9 cellular contexts compared by ENCODE assay signal in genomic region chr6:52389264-52389625, GRCh38. TPM values are rescaled to one million over a fixed set of nuclear protein-coding genes. Genes with fewer than 3 reads are reported as not detected.
A peak's percentile ranks its signal among the peaks of the same experiment; 100 is the strongest.
DNase-seq lines count a peak whose midpoint lies in the region; ATAC-seq and TF ChIP-seq lines count a peak whose summit lies in the region.
"Had no signal": no experiment of that assay in that cellular context is flagged by ENCODE, and none has a peak within 500 bp of the region (broad histone marks: within the 10 kb centered on the region; RNA-seq: fewer than 3 reads in every experiment).

No MANE protein-coding gene starts in this region.

- peaks cover 25 to 36% of the 10 kb centered on the region in 2 experiments for H3K4me1 ChIP-seq in HCT116 (ENCODE audit: control insufficient read depth in 1 of 2, insufficient read depth in 2 of 2, low read length in 2 of 2)
- peaks cover 52% of the 10 kb centered on the region for H3K4me1 ChIP-seq in OCI-LY3 (ENCODE audit: low read length)
- H3K4me1 ChIP-seq in colonic mucosa, result peaks cover 7% of the 10 kb centered on the region

- no peak overlapping the region for H3K9ac ChIP-seq in HCT116 (ENCODE audit: low read length)
- peak overlapping the region; percentile 51; the same call in 1 of the 2 replicates for H3K9ac ChIP-seq in OCI-LY3 (ENCODE audit: low read length)
- H3K9ac ChIP-seq in colonic mucosa (ENCODE audit: low read depth in 2 of 2, low read length in 2 of 2), result peak overlapping the region in 1 of 2 donors; percentile 69

- no peaks in the 10 kb centered on the region for H3K27me3 ChIP-seq in HCT116 (ENCODE audit: insufficient read depth, low read length)
- no peaks in the 10 kb centered on the region for H3K27me3 ChIP-seq in OCI-LY3 (ENCODE audit: low read depth, low read length)
- H3K27me3 ChIP-seq in colonic mucosa, result no peaks in the 10 kb centered on the region

- H3K27ac ChIP-seq in HCT116 (ENCODE audit: low read depth, low read length), result peak overlapping the region; percentile 54
- H3K27ac ChIP-seq in OCI-LY3 (ENCODE audit: low read length), result peak overlapping the region; percentile 60; the same call in 1 of the 2 replicates
- peak overlapping the region; percentile 76 for H3K27ac ChIP-seq in colonic mucosa

- H4K20me1 ChIP-seq in HCT116 (ENCODE audit: insufficient read depth) (no peaks in the 10 kb centered on the region), OCI-LY3 (ENCODE audit: insufficient read depth, low read length) (no peaks in the 10 kb centered on the region)

- H3K27me3 Mint-ChIP-seq in progenitor cell of endocrine pancreas, result no peaks in the 10 kb centered on the region

- no peak overlapping the region for H2AFZ ChIP-seq in HCT116 (ENCODE audit: low read depth, low read length, poor library complexity, severe bottlenecking)
- no peak overlapping the region for H2AFZ ChIP-seq in OCI-LY3 (ENCODE audit: low read depth, low read length)

- H3K4me1 Mint-ChIP-seq in progenitor cell of endocrine pancreas (ENCODE audit: low read depth), result peaks cover 28% of the 10 kb centered on the region

- no peak; a peak in 1 of 6 replicates for TF ChIP-seq CTCF in HCT116 (IDR thresholded peaks at IDR 0.05 in 2 of 3, conservative IDR thresholded peaks at IDR 0.05 in 1 of 3; ENCODE audit: borderline replicate concordance in 1 of 3, insufficient read depth in 1 of 3, low read depth in 2 of 3, low read length in 2 of 3)
- TF ChIP-seq CTCF in OCI-LY3 (IDR thresholded peaks at IDR 0.05; ENCODE audit: low read depth, low read length), result no peak
- TF ChIP-seq CTCF in colonic mucosa (IDR thresholded peaks at IDR 0.05), result no peak
- TF ChIP-seq CTCF in progenitor cell of endocrine pancreas (IDR thresholded peaks at IDR 0.05; ENCODE audit: unreplicated experiment), result peak; percentile 21

- H3K4me3 ChIP-seq in HCT116 (replicated peaks in 1 of 2; ENCODE audit: low read depth in 1 of 2, low read length in 2 of 2), result peak overlapping the region in 1 of 2 experiments; percentile 46; a peak in 2 of 4 replicates
- H3K4me3 ChIP-seq in OCI-LY3 (ENCODE audit: low read length), result 0 out of 2 replicates have a peak overlapping the region, but pooled peaks have one; percentile 65
- no peak overlapping the region for H3K4me3 ChIP-seq in colonic mucosa

- CTCF ChIA-PET in HCT116 (lab: Charles Lee), result interaction anchor here (1.7 kb wide), 1 partner anchor 11 kb away, joined by 9 read pairs; no protein-coding TSS in a partner anchor

- peaks cover 0 to 9% of the 10 kb centered on the region in 2 experiments; a peak in 1 of 4 replicates for H3K9me3 ChIP-seq in HCT116 (ENCODE audit: control insufficient read depth in 1 of 2, insufficient read depth in 1 of 2, low read depth in 1 of 2, low read length in 2 of 2)
- no peaks in the 10 kb centered on the region for H3K9me3 ChIP-seq in OCI-LY3 (ENCODE audit: insufficient read depth, low read length)
- no peaks in the 10 kb centered on the region for H3K9me3 ChIP-seq in colonic mucosa

- H3K9me3 Mint-ChIP-seq in progenitor cell of endocrine pancreas (ENCODE audit: low read depth), result peaks cover 12% of the 10 kb centered on the region
- H3K9me3 Mint-ChIP-seq: dendritic cell treated with granulocyte-macrophage colony-stimulating factor and Interleukin-4, amounts not matched to agents 40 ng/mL and 50 ng/mL, for 4 days had no signal

- TF ChIP-seq POLR2A in HCT116 (IDR thresholded peaks at IDR 0.05; ENCODE audit: borderline replicate concordance, extremely low read depth, insufficient read depth, insufficient read length), result no peak

- no peaks in the 10 kb centered on the region for H3K79me2 ChIP-seq in HCT116 (ENCODE audit: insufficient read depth, low read length)
- no peaks in the 10 kb centered on the region; the same call in 1 of the 2 replicates for H3K79me2 ChIP-seq in OCI-LY3 (ENCODE audit: low read length)

- POLR2A ChIA-PET in HCT116 (lab: Charles Lee), result no interaction called here

- H3K4me2 ChIP-seq in HCT116 (ENCODE audit: low read length) (peak overlapping the region; percentile 77), OCI-LY3 (ENCODE audit: low read length) (peak overlapping the region; percentile 78)

- H3K4me3 Mint-ChIP-seq in progenitor cell of endocrine pancreas (ENCODE audit: low read depth), result peak overlapping the region; percentile 38
- H3K4me3 Mint-ChIP-seq: dendritic cell treated with granulocyte-macrophage colony-stimulating factor and Interleukin-4, amounts not matched to agents 40 ng/mL and 50 ng/mL, for 4 days had no signal

- peak; percentile 19 for ATAC-seq in HCT116

- no peak for TF ChIP-seq RAD21 in HCT116 (IDR thresholded peaks at IDR 0.05; ENCODE audit: low read depth)

- peak overlapping the region; percentile 95 for H3K27ac Mint-ChIP-seq in progenitor cell of endocrine pancreas
- H3K27ac Mint-ChIP-seq: dendritic cell treated with granulocyte-macrophage colony-stimulating factor and Interleukin-4, amounts not matched to agents 40 ng/mL and 50 ng/mL, for 4 days had no signal

- peaks cover 17% of the 10 kb centered on the region for H3K36me3 Mint-ChIP-seq in progenitor cell of endocrine pancreas (ENCODE audit: insufficient read depth)

- H3K9me2 ChIP-seq in HCT116 (ENCODE audit: insufficient read depth), result no peaks in the 10 kb centered on the region

- no peak for DNase-seq in HCT116 (ENCODE audit: low read depth, low spot score)
- DNase-seq in colonic mucosa, result no peak
- no peak for DNase-seq in progenitor cell of endocrine pancreas (ENCODE audit: low spot score, unreplicated experiment)
- DNase-seq in central memory CD4-positive, alpha-beta T cell, result no peak
- DNase-seq in NCI-H187 treated with DMSO at 0.1 percent for 48 hours (lab: John Stamatoyannopoulos, UW), result no peak
- no peak for DNase-seq in stimulated activated CD4-positive, alpha-beta T cell treated with anti-CD3 and anti-CD28 coated beads, Interleukin-4, amount 100 ng/mL, for 24 hours
- DNase-seq: NCI-H2227 treated with DMSO at 0.1 percent for 48 hours had no signal

- RAD21 ChIA-PET in HCT116 (lab: Charles Lee; ENCODE audit: low non-redundant PET in 1 of 2, low total read pairs in 2 of 2, uncharacterized antibody in 2 of 2, unreplicated experiment in 2 of 2), result interaction anchor here in 1 of 2 experiments (1.0 kb wide), 1 partner anchor 10 kb away, joined by 4 read pairs; no protein-coding TSS in a partner anchor

- intact Hi-C loops in HCT116 (cut with micrococcal nuclease), result no loop called here
- intact Hi-C loops in colonic mucosa (cut with DNase I), result no loop called here

- H3K36me3 ChIP-seq in HCT116 (ENCODE audit: control insufficient read depth in 1 of 2, insufficient read depth in 2 of 2, low read length in 2 of 2) (no peaks in the 10 kb centered on the region), OCI-LY3 (replicated peaks; ENCODE audit: low read depth, low read length) (peaks cover 24% of the 10 kb centered on the region), colonic mucosa (no peaks in the 10 kb centered on the region)

- BruUV-seq in HCT116 (replicated peaks; lab: Mats Ljungman, UMichigan), result no TSS peak

TF ChIP-seq in HCT116, 20 proteins besides CTCF, POLR2A, EP300 and RAD21:
- no peak for TF ChIP-seq MAX (IDR thresholded peaks at IDR 0.05)
- no peak for TF ChIP-seq SRF (IDR thresholded peaks at IDR 0.05; ENCODE audit: low read depth)
- no peak for TF ChIP-seq ELF1 (IDR thresholded peaks at IDR 0.05; ENCODE audit: borderline replicate concordance, low read depth)
- no peak for TF ChIP-seq CBX3 (IDR thresholded peaks at IDR 0.05; ENCODE audit: low read depth)
- TF ChIP-seq YY1 (IDR thresholded peaks at IDR 0.05; ENCODE audit: extremely low read depth, insufficient replicate concordance, low read depth, low read length), result no peak
- no peak for TF ChIP-seq ZFX (IDR thresholded peaks at IDR 0.05)
TF ChIP-seq in HCT116: peak in this region for 0.

RNA-seq across cellular contexts. Expression of gene PAQR8, which starts 27.3 kb away (rescaled TPM):
- total RNA-seq in HCT116 (2021; ENCODE audit: unreplicated experiment) (5.9 TPM), colonic mucosa (10 to 100 TPM; 65.8 to 87.8 TPM), progenitor cell of endocrine pancreas (13.9 and 15.2 TPM in 2 replicates)
- polyA plus RNA-seq in HCT116 (2012), result 1.9 and 3.0 TPM in 2 replicates

RNA-seq across cellular contexts. Expression of gene EFHC1, which starts 30.9 kb away (rescaled TPM):
- total RNA-seq in HCT116 (2021; ENCODE audit: unreplicated experiment) (12.4 TPM), colonic mucosa (1 to 10 TPM; 6.2 to 9.5 TPM), progenitor cell of endocrine pancreas (36.0 and 43.6 TPM in 2 replicates)
- polyA plus RNA-seq in HCT116 (2012), result 8.9 TPM in 2 replicates
